Comparison of ENCODE assay signal across 15 cellular contexts in the genomic region with DNA sequence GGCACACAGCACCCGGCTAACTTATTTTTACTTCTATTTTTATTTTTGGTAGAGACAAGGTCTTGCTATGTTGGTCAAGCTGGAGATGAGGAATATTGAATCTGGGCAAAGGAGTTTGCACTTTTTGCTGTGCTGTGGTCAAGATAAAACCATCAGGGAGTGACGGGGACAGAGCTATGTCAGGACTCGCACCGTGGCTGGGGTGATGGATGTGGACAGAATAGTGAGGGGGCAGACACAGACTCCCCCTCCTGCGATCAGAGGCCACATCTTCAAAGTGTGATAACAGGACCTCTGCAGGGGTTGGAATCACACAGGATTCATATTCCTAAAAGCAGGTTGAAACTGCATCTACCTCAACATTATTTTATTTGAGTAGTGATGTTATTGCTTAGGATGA. TPM values are rescaled to one million over a fixed set of nuclear protein-coding genes. Genes with fewer than 3 reads are reported as not detected.
A peak's percentile ranks its signal among the peaks of the same experiment; 100 is the strongest.
DNase-seq lines count a peak whose midpoint lies in the region; ATAC-seq and TF ChIP-seq lines count a peak whose summit lies in the region.
"Had no signal": no experiment of that assay in that cellular context is flagged by ENCODE, and none has a peak within 500 bp of the region (broad histone marks: within the 10 kb centered on the region; RNA-seq: fewer than 3 reads in every experiment).

No MANE protein-coding gene starts in this region.

- H3K9me3 ChIP-seq in OCI-LY7 (ENCODE audit: low read length), result peaks cover 12% of the 10 kb centered on the region
- peaks cover 6% of the 10 kb centered on the region for H3K9me3 ChIP-seq in GM23248 (ENCODE audit: low read depth)
- H3K9me3 ChIP-seq: neutrophil had no signal

- H3K9ac ChIP-seq in GM23248, result no peak overlapping the region

- H3K36me3 ChIP-seq in OCI-LY7 (ENCODE audit: insufficient read depth, low read length) (peaks cover 30% of the 10 kb centered on the region), GM23248 (ENCODE audit: low read depth) (no peaks in the 10 kb centered on the region)
- H3K36me3 ChIP-seq: left lung, neutrophil had no signal

- 56 to 63% methylated on average over 5 of the region's 5 CpGs for WGBS in GM23248 (ENCODE audit: low coverage in 1 of 2, low lambda C conversion rate in 2 of 2, missing lambda C conversion rate in 2 of 2), 2 experiments

- peaks cover 61% of the 10 kb centered on the region for H3K4me1 Mint-ChIP-seq in activated CD4-positive, alpha-beta T cell treated with anti-CD3 and anti-CD28 coated beads, Interleukin-2, amount 10 ng/mL, durations not matched to agents 24 days and 14 days
- H3K4me1 Mint-ChIP-seq in chondrocyte (ENCODE audit: low read depth), result peaks cover 17% of the 10 kb centered on the region
- peaks cover 65 to 93% of the 10 kb centered on the region in 2 donors for H3K4me1 Mint-ChIP-seq in stimulated activated naive B cell treated with anti-CD40 and anti-IgM and Interleukin-4, amounts not matched to agents 10 μg/mL and 1 μg/mL and 100 μg/mL, for 72 hours

- no peak for ATAC-seq in stimulated activated naive B cell treated with anti-CD40 and anti-IgM and Interleukin-4, amounts not matched to agents 10 μg/mL and 1 μg/mL and 100 μg/mL, for 72 hours (replicated peaks)

- H3K4me1 ChIP-seq in OCI-LY7 (ENCODE audit: insufficient read depth, low read length, poor library complexity, severe bottlenecking) (peaks cover 67% of the 10 kb centered on the region), GM23248 (ENCODE audit: insufficient read depth) (peaks cover 9% of the 10 kb centered on the region)

- H3K9me2 ChIP-seq in OCI-LY7 (ENCODE audit: insufficient read depth, low read length), result no peaks in the 10 kb centered on the region
- H3K9me2 ChIP-seq in GM23248 (ENCODE audit: insufficient read depth), result no peaks in the 10 kb centered on the region

- in situ Hi-C loops in GM23248 (cut with MboI), result loop anchor here (25.0 kb wide), 1 partner anchor 1590 kb away; no protein-coding TSS in a partner anchor

- BruUV-seq in OCI-LY7 (replicated peaks; lab: Mats Ljungman, UMichigan), result TSS peak; percentile 69

- H3K27ac ChIP-seq in OCI-LY7 (ENCODE audit: low read depth, low read length, poor library complexity, severe bottlenecking) (peak overlapping the region; percentile 88), GM23248 (no peak overlapping the region)
- H3K27ac ChIP-seq: hepatocyte, left lung, neutrophil, SK-N-MC had no signal

- POLR2A ChIA-PET in OCI-LY7 (lab: Charles Lee), result interaction anchor here (1.0 to 2.3 kb wide), 8 partner anchors 20 to 52 kb away, joined by 3 to 16 read pairs (median 8); a partner anchor contains a TSS

- peaks cover 79% of the 10 kb centered on the region for H3K36me3 Mint-ChIP-seq in activated CD4-positive, alpha-beta T cell treated with anti-CD3 and anti-CD28 coated beads, Interleukin-2, amount 10 ng/mL, durations not matched to agents 24 days and 14 days (ENCODE audit: low read depth)
- H3K36me3 Mint-ChIP-seq in chondrocyte (ENCODE audit: low read depth), result peaks cover 2% of the 10 kb centered on the region
- peaks cover 73 to 89% of the 10 kb centered on the region in 2 donors for H3K36me3 Mint-ChIP-seq in stimulated activated naive B cell treated with anti-CD40 and anti-IgM and Interleukin-4, amounts not matched to agents 10 μg/mL and 1 μg/mL and 100 μg/mL, for 72 hours

- H4K20me1 ChIP-seq in OCI-LY7 (ENCODE audit: insufficient read depth, low read length) (no peaks in the 10 kb centered on the region), GM23248 (ENCODE audit: insufficient read depth) (no peaks in the 10 kb centered on the region)

- no peak for DNase-seq in activated CD4-positive, alpha-beta T cell treated with anti-CD3 and anti-CD28 coated beads, Interleukin-2, amount 10 ng/mL, durations not matched to agents 24 days and 14 days
- DNase-seq in activated CD4-positive, alpha-beta T cell treated with anti-CD3 and anti-CD28 coated beads for 1 hour, result no peak
- DNase-seq in OCI-LY7 (ENCODE audit: low spot score), result no peak
- peak; percentile 46 for DNase-seq in chondrocyte (ENCODE audit: low spot score)
- no peak for DNase-seq in stimulated activated naive B cell treated with anti-CD40 and anti-IgM and Interleukin-4, amounts not matched to agents 10 μg/mL and 1 μg/mL and 100 μg/mL, for 72 hours
- DNase-seq in midbrain (lab: John Stamatoyannopoulos, UW), result no peak
- DNase-seq in hypothalamus (lab: John Stamatoyannopoulos, UW), result no peak
- no peak for DNase-seq in GM23248
- DNase-seq: activated CD4-positive, alpha-beta T cell treated with anti-CD3 and anti-CD28 coated beads, Interleukin-2, amount 10 ng/mL, durations not matched to agents 7 days and 5 days; left lung; NCI-H1048 had no signal

- intact Hi-C loops in activated CD4-positive, alpha-beta T cell treated with anti-CD3 and anti-CD28 coated beads, Interleukin-2, amount 10 ng/mL, durations not matched to agents 24 days and 14 days (cut with micrococcal nuclease), result loop anchor here (2.0 kb wide), 1 partner anchor 17 kb away; no protein-coding TSS in a partner anchor
- intact Hi-C loops in OCI-LY7 (cut with micrococcal nuclease; ENCODE audit: unreplicated experiment), result no loop called here

- no peaks in the 10 kb centered on the region for H3K27me3 Mint-ChIP-seq in activated CD4-positive, alpha-beta T cell treated with anti-CD3 and anti-CD28 coated beads, Interleukin-2, amount 10 ng/mL, durations not matched to agents 24 days and 14 days
- H3K27me3 Mint-ChIP-seq in chondrocyte (ENCODE audit: low read depth), result no peaks in the 10 kb centered on the region
- H3K27me3 Mint-ChIP-seq in stimulated activated naive B cell treated with anti-CD40 and anti-IgM and Interleukin-4, amounts not matched to agents 10 μg/mL and 1 μg/mL and 100 μg/mL, for 72 hours, result no peaks in the 10 kb centered on the region
- H3K27me3 Mint-ChIP-seq: activated CD4-positive, alpha-beta T cell treated with anti-CD3 and anti-CD28 coated beads, Interleukin-2, amount 10 ng/mL, durations not matched to agents 7 days and 5 days had no signal

- CTCF ChIA-PET in OCI-LY7 (lab: Charles Lee; ENCODE audit: unreplicated experiment), result interaction anchor here (0.7 to 2.4 kb wide), 6 partner anchors 21 to 248 kb away, joined by 3 to 11 read pairs (median 4); no protein-coding TSS in a partner anchor

- peak overlapping the region; percentile 53 for H3K4me3 ChIP-seq in OCI-LY7 (ENCODE audit: low read depth, low read length, poor library complexity, severe bottlenecking)
- H3K4me3 ChIP-seq in GM23248, result no peak overlapping the region
- H3K4me3 ChIP-seq: hepatocyte, left lung, SK-N-MC, smooth muscle cell had no signal

- peak overlapping the region; percentile 80 for H3K27ac Mint-ChIP-seq in activated CD4-positive, alpha-beta T cell treated with anti-CD3 and anti-CD28 coated beads, Interleukin-2, amount 10 ng/mL, durations not matched to agents 24 days and 14 days
- H3K27ac Mint-ChIP-seq in chondrocyte (ENCODE audit: unreplicated experiment), result no peak overlapping the region
- peak overlapping the region; percentile 95 for H3K27ac Mint-ChIP-seq in stimulated activated naive B cell treated with anti-CD40 and anti-IgM and Interleukin-4, amounts not matched to agents 10 μg/mL and 1 μg/mL and 100 μg/mL, for 72 hours

- H3K9me3 Mint-ChIP-seq in activated CD4-positive, alpha-beta T cell treated with anti-CD3 and anti-CD28 coated beads, Interleukin-2, amount 10 ng/mL, durations not matched to agents 24 days and 14 days, result peaks cover 4% of the 10 kb centered on the region
- peaks cover 3% of the 10 kb centered on the region for H3K9me3 Mint-ChIP-seq in chondrocyte (ENCODE audit: low read depth)
- H3K9me3 Mint-ChIP-seq in stimulated activated naive B cell treated with anti-CD40 and anti-IgM and Interleukin-4, amounts not matched to agents 10 μg/mL and 1 μg/mL and 100 μg/mL, for 72 hours, result no peaks in the 10 kb centered on the region

- H3F3A ChIP-seq in GM23248 (ENCODE audit: insufficient read depth), result peaks cover 25% of the 10 kb centered on the region

- H3K4me2 ChIP-seq in OCI-LY7 (ENCODE audit: low read length) (peak overlapping the region; percentile 61), GM23248 (ENCODE audit: unreplicated experiment) (no peak overlapping the region)
- H3K4me2 ChIP-seq: hepatocyte, smooth muscle cell had no signal

- no peaks in the 10 kb centered on the region for H3K27me3 ChIP-seq in GM23248 (replicated peaks; ENCODE audit: insufficient read depth)
- H3K27me3 ChIP-seq: hepatocyte had no signal

- TF ChIP-seq CTCF in OCI-LY7 (conservative IDR thresholded peaks at IDR 0.05; ENCODE audit: low read length), result no peak
- no peak for TF ChIP-seq CTCF in chondrocyte (IDR thresholded peaks at IDR 0.05)

- H2AFZ ChIP-seq in OCI-LY7 (ENCODE audit: low read length), result peak overlapping the region; percentile 11; the same call in 1 of the 2 replicates
- H2AFZ ChIP-seq in GM23248, result no peak overlapping the region
- H2AFZ ChIP-seq: hepatocyte had no signal

- H3K79me2 ChIP-seq in OCI-LY7 (ENCODE audit: insufficient read depth, low read depth, low read length) (peaks cover 7% of the 10 kb centered on the region; the same call in 1 of the 2 replicates), GM23248 (ENCODE audit: insufficient read depth) (no peaks in the 10 kb centered on the region)
- H3K79me2 ChIP-seq: hepatocyte had no signal

- H3K4me3 Mint-ChIP-seq in activated CD4-positive, alpha-beta T cell treated with anti-CD3 and anti-CD28 coated beads, Interleukin-2, amount 10 ng/mL, durations not matched to agents 24 days and 14 days, result no peak overlapping the region
- no peak overlapping the region for H3K4me3 Mint-ChIP-seq in chondrocyte (ENCODE audit: unreplicated experiment)
- peak overlapping the region; percentile 23 to 55 for H3K4me3 Mint-ChIP-seq in stimulated activated naive B cell treated with anti-CD40 and anti-IgM and Interleukin-4, amounts not matched to agents 10 μg/mL and 1 μg/mL and 100 μg/mL, for 72 hours

RNA-seq across cellular contexts. Expression of a gene that starts 25.6 kb away (rescaled TPM):
- 94.9 and 100 TPM in 2 replicates for total RNA-seq in activated CD4-positive, alpha-beta T cell treated with anti-CD3 and anti-CD28 coated beads, Interleukin-2, amount 10 ng/mL, durations not matched to agents 24 days and 14 days
- total RNA-seq in OCI-LY7 (2014; rRNA removed; shearing (Covaris generic)), result 10.0 and 10.9 TPM in 2 replicates
- total RNA-seq in OCI-LY7 (2022), result 36.7 and 47.0 TPM in 2 replicates
- 2.1 to 11.3 TPM (median 2.2 TPM) in 3 replicates for total RNA-seq in chondrocyte
- total RNA-seq in GM23248 (2014; rRNA removed; shearing (Covaris generic)), result 0.76 and 1.5 TPM in 2 replicates
- polyA plus RNA-seq in GM23248 (2016; fragmentation: Nextera tagmentation; extraction: Ambion mirVana), result 0.90 and 1.2 TPM in 2 replicates
- total RNA-seq: smooth muscle cell had no signal
- polyA plus RNA-seq: hepatocyte, smooth muscle cell had no signal

Comparison
In these comparisons a context has a peak if more than half of its experiments do, and no peak if none do; other contexts are left out.
1. H3K4me3 Mint-ChIP-seq: peak in stimulated activated naive B cell treated with anti-CD40 and anti-IgM and Interleukin-4, amounts not matched to agents 10 μg/mL and 1 μg/mL and 100 μg/mL, for 72 hours (2 of 2); none in activated CD4-positive, alpha-beta T cell treated with anti-CD3 and anti-CD28 coated beads, Interleukin-2, amount 10 ng/mL, durations not matched to agents 24 days and 14 days (single experiment) and chondrocyte (single experiment).